24 cellular contexts compared by ENCODE assay signal in the genomic region with DNA sequence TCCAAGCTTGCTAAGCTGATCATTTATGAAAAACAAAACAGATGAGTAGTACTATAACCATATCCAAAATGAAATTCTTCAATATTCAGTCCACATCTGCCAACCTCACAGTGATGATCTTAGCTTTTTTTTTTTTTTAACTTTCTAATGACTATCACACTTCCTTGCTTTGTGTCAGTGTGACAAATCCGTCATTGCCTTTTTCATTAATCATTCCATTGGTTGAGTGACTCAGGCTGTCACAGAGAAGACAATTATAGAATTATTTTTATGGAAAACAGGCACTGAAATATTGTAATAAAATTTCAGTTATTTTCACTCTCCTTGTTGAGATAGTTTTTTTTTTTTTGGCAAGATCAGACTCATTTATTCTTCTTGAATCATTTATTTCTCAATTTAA.
"Had no signal": no experiment of that assay in that cellular context is flagged by ENCODE, and none has a peak within 500 bp of the region (broad histone marks: within the 10 kb centered on the region; RNA-seq: fewer than 3 reads in every experiment).

No MANE protein-coding gene starts in this region.

- H3K4me2 ChIP-seq: neural progenitor cell had no signal

- DNase-seq: occipital lobe; ovary; posterior cingulate gyrus; psoas muscle; right cardiac atrium; right lobe of liver; sigmoid colon; small intestine; stimulated activated CD4-positive, alpha-beta T cell treated with anti-CD3 and anti-CD28 coated beads, Interleukin-15, amount 100 ng/mL, for 24 hours; stimulated activated CD4-positive, alpha-beta T cell treated with anti-CD3 and anti-CD28 coated beads, Interleukin-2, amount 100 ng/mL, for 24 hours; stimulated activated CD4-positive, alpha-beta T cell treated with anti-CD3 and anti-CD28 coated beads, Interleukin-2, amount 100 ng/mL, for 48 hours; stimulated activated CD4-positive, alpha-beta T cell treated with anti-CD3 and anti-CD28 coated beads, Interleukin-4, amount 100 ng/mL, for 24 hours; stimulated activated naive B cell treated with anti-CD40 and anti-IgM and Interleukin-4, amounts not matched to agents 10 μg/mL and 1 μg/mL and 100 μg/mL, for 72 hours; stimulated activated naive CD4-positive, alpha-beta T cell treated with Interleukin-2 at 50 U/mL for 16 hours; stomach; thyroid gland; trophoblast cell; upper lobe of left lung had no signal

- H3K4me3 ChIP-seq: neural progenitor cell, ovary, psoas muscle, right lobe of liver, sigmoid colon, stomach, thoracic aorta, thyroid gland, tibial nerve, upper lobe of left lung, vagina had no signal

- H3K79me2 ChIP-seq: parathyroid adenoma had no signal

- H3K9ac ChIP-seq: neural progenitor cell, parathyroid adenoma had no signal

- H3K4me1 ChIP-seq: parathyroid adenoma, psoas muscle, right lobe of liver, sigmoid colon, stomach, thyroid gland had no signal

- FAIRE-seq: small intestine, urothelium cell line had no signal

- H3K36me3 ChIP-seq: neural progenitor cell, ovary, right lobe of liver, sigmoid colon, stomach, thoracic aorta, thyroid gland, tibial nerve, upper lobe of left lung, vagina had no signal

- H3K27ac ChIP-seq: neural progenitor cell, ovary, parathyroid adenoma, psoas muscle, right lobe of liver, sigmoid colon, stomach, thoracic aorta, thyroid gland, tibial nerve, upper lobe of left lung, vagina had no signal

- H3K9me3 ChIP-seq: ovary, psoas muscle, right lobe of liver, sigmoid colon, stomach, thoracic aorta, thyroid gland, tibial nerve, upper lobe of left lung, vagina had no signal

- H2AFZ ChIP-seq: neural progenitor cell, parathyroid adenoma had no signal

- H3K27me3 ChIP-seq: neural progenitor cell, ovary, right lobe of liver, sigmoid colon, stomach, thyroid gland, tibial nerve, upper lobe of left lung, vagina had no signal
